19 cellular contexts compared by ENCODE assay signal in genomic region chr7:1200045-1200444, GRCh38. TPM values are rescaled to one million over a fixed set of nuclear protein-coding genes. Genes with fewer than 3 reads are reported as not detected.
DNase-seq lines count a peak whose midpoint lies in the region; ATAC-seq and TF ChIP-seq lines count a peak whose summit lies in the region.
"Had no signal": no experiment of that assay in that cellular context is flagged by ENCODE, and none has a peak within 500 bp of the region (broad histone marks: within the 10 kb centered on the region; RNA-seq: fewer than 3 reads in every experiment).

No MANE protein-coding gene starts in this region.

- H3K4me3 ChIP-seq in neuronal stem cell (ENCODE audit: low read length in 2 of 2) (no peak overlapping the region), left lung (no peak overlapping the region)
- H3K4me3 ChIP-seq: lung, prostate gland, uterus had no signal

- no peak overlapping the region for H3K4me2 ChIP-seq in neuronal stem cell (ENCODE audit: insufficient read depth, low read length, poor library complexity, severe bottlenecking)

- no CpG with 5 or more reads among the region's 19 CpGs for WGBS in neuronal stem cell (ENCODE audit: extremely low coverage in 2 of 2, insufficient read length in 2 of 2, insufficient replicate concordance in 1 of 2), 2 donors

- intact Hi-C loops in left lung (cut with DNase I) = loop anchor here in 1 of 2 donors (10.0 kb wide), 1 partner anchor 65 kb away; no protein-coding TSS in a partner anchor

- no peak overlapping the region for H2AFZ ChIP-seq in neuronal stem cell (ENCODE audit: low read length)

- peak overlapping the region; percentile 67 for H2BK15ac ChIP-seq in neuronal stem cell (ENCODE audit: low read length)

- H3K27me3 ChIP-seq in neuronal stem cell (ENCODE audit: control insufficient read depth in 3 of 3, insufficient read depth in 3 of 3, low read depth in 1 of 3, low read length in 3 of 3) = peaks cover 0 to 30% (median 0%) of the 10 kb centered on the region in 3 experiments
- peaks cover 0 to 79% of the 10 kb centered on the region in 2 donors for H3K27me3 ChIP-seq in left lung

- H3K4ac ChIP-seq in neuronal stem cell (ENCODE audit: low read length) = no peak overlapping the region

- no peak overlapping the region for H3K23ac ChIP-seq in neuronal stem cell (ENCODE audit: low read depth, low read length, poor library complexity)

- no peaks in the 10 kb centered on the region for H3K4me1 ChIP-seq in neuronal stem cell (ENCODE audit: control insufficient read depth in 2 of 2, insufficient read depth in 1 of 2, low read depth in 1 of 2, low read length in 2 of 2)
- H3K4me1 ChIP-seq in left lung = no peaks in the 10 kb centered on the region
- H3K4me1 ChIP-seq: prostate gland, uterus had no signal

- peak overlapping the region; percentile 72 for H2BK120ac ChIP-seq in neuronal stem cell (ENCODE audit: low read depth, low read length)

- H2BK5ac ChIP-seq in neuronal stem cell (ENCODE audit: low read length) = no peak overlapping the region

- no peak for ATAC-seq in GM21723 (IDR thresholded peaks at IDR 0.05; ENCODE audit: unreplicated experiment)
- no peak for ATAC-seq in left lung
- ATAC-seq: activated CD8-positive, alpha-beta T cell treated with anti-CD3 and anti-CD28 coated beads, Interleukin-2, amount 10 ng/mL, durations not matched to agents 7 days and 5 days had no signal

- no peaks in the 10 kb centered on the region for H3K79me1 ChIP-seq in neuronal stem cell (ENCODE audit: low read depth, low read length)

- H3K36me3 ChIP-seq in neuronal stem cell (replicated peaks in 1 of 2; ENCODE audit: control insufficient read depth in 2 of 2, insufficient read depth in 2 of 2, low read length in 2 of 2) = no peaks in the 10 kb centered on the region
- no peaks in the 10 kb centered on the region for H3K36me3 ChIP-seq in left lung
- H3K36me3 ChIP-seq: prostate gland, uterus had no signal

- H3K27ac ChIP-seq in neuronal stem cell (replicated peaks; ENCODE audit: low read length) = no peak overlapping the region
- H3K27ac ChIP-seq in left lung = no peak overlapping the region
- H3K27ac ChIP-seq: epithelial cell of prostate, prostate gland, uterus had no signal

- H2AK5ac ChIP-seq in neuronal stem cell (ENCODE audit: low read depth, low read length) = peak overlapping the region; percentile 52

- H3K9ac ChIP-seq in neuronal stem cell (ENCODE audit: low read depth, low read length, poor library complexity) = no peak overlapping the region

- no peaks in the 10 kb centered on the region for H3K9me3 ChIP-seq in neuronal stem cell (replicated peaks in 1 of 2; ENCODE audit: control insufficient read depth in 2 of 2, insufficient read depth in 1 of 2, low read depth in 1 of 2, low read length in 2 of 2)
- no peaks in the 10 kb centered on the region for H3K9me3 ChIP-seq in left lung
- H3K9me3 ChIP-seq: prostate gland, uterus had no signal

- no peak overlapping the region for H4K8ac ChIP-seq in neuronal stem cell (ENCODE audit: low read depth, low read length)

- DNase-seq in EH (ENCODE audit: low read depth) (peak; percentile 47), NCI-H1105 treated with DMSO at 0.1 percent for 48 hours (lab: John Stamatoyannopoulos, UW) (peak; percentile 48), astrocyte of the hippocampus (ENCODE audit: low read depth, low spot score) (peak; percentile 73), neuronal stem cell (ENCODE audit: low spot score) (no peak), medulla oblongata (ENCODE audit: extremely low spot score) (no peak), left lung (no peak)
- DNase-seq: activated CD4-positive, alpha-beta T cell treated with anti-CD3 and anti-CD28 coated beads for 1 hour; activated CD8-positive, alpha-beta T cell treated with anti-CD3 and anti-CD28 coated beads, Interleukin-2, amount 10 ng/mL, durations not matched to agents 7 days and 5 days; caudate nucleus; CD4-positive, CD25-positive, alpha-beta regulatory T cell; kidney; NCI-H2029; NCI-H526; uterus had no signal

- peak overlapping the region; percentile 38 for H3K18ac ChIP-seq in neuronal stem cell (ENCODE audit: low read length)

- no peak for TF ChIP-seq CTCF in left lung (IDR thresholded peaks at IDR 0.05)

- no peak overlapping the region for H2BK12ac ChIP-seq in neuronal stem cell (ENCODE audit: low read length)

- H3K14ac ChIP-seq in neuronal stem cell (ENCODE audit: low read length) = no peak overlapping the region

- no peak overlapping the region for H4K91ac ChIP-seq in neuronal stem cell (ENCODE audit: low read depth, low read length, poor library complexity)

RNA-seq across cellular contexts. Expression of gene UNCX, which starts 32.6 kb away (rescaled TPM):
- 0.01 TPM for polyA plus RNA-seq in neuronal stem cell (2013, experiment 1 of 2)
- 0.01 TPM for polyA plus RNA-seq in neuronal stem cell (2013, experiment 2 of 2)
- not detected for total RNA-seq in left lung
- total RNA-seq: activated CD8-positive, alpha-beta T cell treated with anti-CD3 and anti-CD28 coated beads, Interleukin-2, amount 10 ng/mL, durations not matched to agents 7 days and 5 days; CD4-positive, CD25-positive, alpha-beta regulatory T cell; frontal cortex; lung; prostate gland; uterus had no signal
- polyA plus RNA-seq: CD4-positive, CD25-positive, alpha-beta regulatory T cell; lung had no signal

RNA-seq across cellular contexts. Expression of gene ZFAND2A, which starts 40.0 kb away (rescaled TPM):
- polyA plus RNA-seq in neuronal stem cell (2013, experiment 1 of 2) = 9.5 TPM
- polyA plus RNA-seq in neuronal stem cell (2013, experiment 2 of 2) = 8.7 TPM
- total RNA-seq in left lung = 10 to 100 TPM; 15.1 to 28.9 TPM

Comparison
In these comparisons a context has a peak if more than half of its experiments do, and no peak if none do; other contexts are left out.
1. DNase-seq: peak in EH (single experiment), NCI-H1105 treated with DMSO at 0.1 percent for 48 hours (single experiment) and astrocyte of the hippocampus (single experiment); none in neuronal stem cell (single experiment), medulla oblongata (single experiment) and left lung (0 of 2).